ENCODE assay signal across 35 cellular contexts in genomic region chr6:162730502-162730901, GRCh38. TPM values are rescaled to one million over a fixed set of nuclear protein-coding genes. Genes with fewer than 3 reads are reported as not detected.
"Had no signal": no experiment of that assay in that cellular context is flagged by ENCODE, and none has a peak within 500 bp of the region (broad histone marks: within the 10 kb centered on the region; RNA-seq: fewer than 3 reads in every experiment).

No MANE protein-coding gene starts in this region.

- H3K36me3 ChIP-seq: MG63 had no signal

- H3K4me3 ChIP-seq: MG63 had no signal

- DNase-seq: Karpas-422, Kasumi-1, MG63, MM.1S, MV-4-11, NCI-H1048, NCI-H1092, NCI-H1092 treated with DMSO at 0.1 percent for 48 hours, NCI-H1105, NCI-H1105 treated with DMSO at 0.1 percent for 48 hours, NCI-H1417, NCI-H1417 treated with DMSO at 0.1 percent for 48 hours, NCI-H1436, NCI-H1436 treated with DMSO at 0.1 percent for 48 hours, NCI-H146, NCI-H1694, NCI-H1694 treated with DMSO at 0.1 percent for 48 hours, NCI-H187, NCI-H187 treated with DMSO at 0.1 percent for 48 hours, NCI-H1930, NCI-H2029, NCI-H2029 treated with DMSO at 0.1 percent for 48 hours, NCI-H2081, NCI-H2081 treated with DMSO at 0.1 percent for 48 hours, NCI-H2107, NCI-H2171, NCI-H2171 treated with DMSO at 0.1 percent for 48 hours, NCI-H2227 treated with DMSO at 0.1 percent for 48 hours, NCI-H226, NCI-H345, NCI-H446, NCI-H446 treated with DMSO at 0.1 percent for 48 hours, NCI-H510A, NCI-H510A treated with DMSO at 0.1 percent for 48 hours had no signal

- H3K9me3 ChIP-seq: MG63 had no signal

- H3K27me3 ChIP-seq: MG63 had no signal

RNA-seq across cellular contexts. Expression of gene PACRG, which starts 2.7 kb away (rescaled TPM):
- total RNA-seq: MCF 10A had no signal
